2 cellular contexts compared by ENCODE assay signal in the genomic region with DNA sequence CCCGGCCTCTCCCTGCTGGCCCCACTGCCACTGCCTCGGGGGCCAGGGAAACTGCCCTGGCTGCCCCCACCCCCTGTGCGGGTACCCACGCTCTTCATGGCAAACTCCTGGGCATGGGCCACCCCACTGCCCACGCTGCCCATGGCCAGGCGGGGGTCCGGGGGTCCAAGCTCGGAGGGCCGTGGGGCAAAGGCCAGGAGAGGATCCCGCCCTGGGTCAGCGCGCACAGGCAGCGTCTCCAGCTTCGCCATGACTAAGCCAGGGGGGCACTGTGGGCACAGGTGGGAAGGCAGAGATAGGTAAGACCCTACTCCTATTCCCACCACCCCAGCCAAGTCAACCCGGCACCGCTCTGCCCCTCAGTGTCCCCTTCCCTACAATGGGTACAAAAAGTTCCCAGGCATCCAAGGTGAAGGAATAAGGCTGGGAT.
TF ChIP-seq lines count a peak whose summit lies in the region.

No MANE protein-coding gene starts in this region.

TF ChIP-seq in SK-N-SH, 30 proteins besides CTCF, POLR2A, EP300 and RAD21 (continued from another document):
- TF ChIP-seq, protein P1, sequence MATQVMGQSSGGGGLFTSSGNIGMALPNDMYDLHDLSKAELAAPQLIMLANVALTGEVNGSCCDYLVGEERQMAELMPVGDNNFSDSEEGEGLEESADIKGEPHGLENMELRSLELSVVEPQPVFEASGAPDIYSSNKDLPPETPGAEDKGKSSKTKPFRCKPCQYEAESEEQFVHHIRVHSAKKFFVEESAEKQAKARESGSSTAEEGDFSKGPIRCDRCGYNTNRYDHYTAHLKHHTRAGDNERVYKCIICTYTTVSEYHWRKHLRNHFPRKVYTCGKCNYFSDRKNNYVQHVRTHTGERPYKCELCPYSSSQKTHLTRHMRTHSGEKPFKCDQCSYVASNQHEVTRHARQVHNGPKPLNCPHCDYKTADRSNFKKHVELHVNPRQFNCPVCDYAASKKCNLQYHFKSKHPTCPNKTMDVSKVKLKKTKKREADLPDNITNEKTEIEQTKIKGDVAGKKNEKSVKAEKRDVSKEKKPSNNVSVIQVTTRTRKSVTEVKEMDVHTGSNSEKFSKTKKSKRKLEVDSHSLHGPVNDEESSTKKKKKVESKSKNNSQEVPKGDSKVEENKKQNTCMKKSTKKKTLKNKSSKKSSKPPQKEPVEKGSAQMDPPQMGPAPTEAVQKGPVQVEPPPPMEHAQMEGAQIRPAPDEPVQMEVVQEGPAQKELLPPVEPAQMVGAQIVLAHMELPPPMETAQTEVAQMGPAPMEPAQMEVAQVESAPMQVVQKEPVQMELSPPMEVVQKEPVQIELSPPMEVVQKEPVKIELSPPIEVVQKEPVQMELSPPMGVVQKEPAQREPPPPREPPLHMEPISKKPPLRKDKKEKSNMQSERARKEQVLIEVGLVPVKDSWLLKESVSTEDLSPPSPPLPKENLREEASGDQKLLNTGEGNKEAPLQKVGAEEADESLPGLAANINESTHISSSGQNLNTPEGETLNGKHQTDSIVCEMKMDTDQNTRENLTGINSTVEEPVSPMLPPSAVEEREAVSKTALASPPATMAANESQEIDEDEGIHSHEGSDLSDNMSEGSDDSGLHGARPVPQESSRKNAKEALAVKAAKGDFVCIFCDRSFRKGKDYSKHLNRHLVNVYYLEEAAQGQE (IDR thresholded peaks at IDR 0.05; ENCODE audit: low read depth, low read length): no peak
- no peak for TF ChIP-seq JUND (IDR thresholded peaks at IDR 0.05)
- no peak for TF ChIP-seq TEAD4 (IDR thresholded peaks at IDR 0.05; ENCODE audit: borderline replicate concordance, insufficient read depth)

TF ChIP-seq in SK-N-SH treated with all-trans-retinoic acid at 6 μM for 48 hours, 23 proteins besides CTCF, POLR2A, EP300 and RAD21 (continued from another document):
- TF ChIP-seq, protein P2, sequence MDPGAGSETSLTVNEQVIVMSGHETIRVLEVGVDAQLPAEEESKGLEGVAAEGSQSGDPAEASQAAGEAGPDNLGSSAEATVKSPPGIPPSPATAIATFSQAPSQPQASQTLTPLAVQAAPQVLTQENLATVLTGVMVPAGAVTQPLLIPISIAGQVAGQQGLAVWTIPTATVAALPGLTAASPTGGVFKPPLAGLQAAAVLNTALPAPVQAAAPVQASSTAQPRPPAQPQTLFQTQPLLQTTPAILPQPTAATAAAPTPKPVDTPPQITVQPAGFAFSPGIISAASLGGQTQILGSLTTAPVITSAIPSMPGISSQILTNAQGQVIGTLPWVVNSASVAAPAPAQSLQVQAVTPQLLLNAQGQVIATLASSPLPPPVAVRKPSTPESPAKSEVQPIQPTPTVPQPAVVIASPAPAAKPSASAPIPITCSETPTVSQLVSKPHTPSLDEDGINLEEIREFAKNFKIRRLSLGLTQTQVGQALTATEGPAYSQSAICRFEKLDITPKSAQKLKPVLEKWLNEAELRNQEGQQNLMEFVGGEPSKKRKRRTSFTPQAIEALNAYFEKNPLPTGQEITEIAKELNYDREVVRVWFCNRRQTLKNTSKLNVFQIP (CRISPR knock-in tag; IDR thresholded peaks at IDR 0.05; ENCODE audit: borderline replicate concordance, low read depth): no peak
- TF ChIP-seq BACH2 (CRISPR knock-in tag; IDR thresholded peaks at IDR 0.05; ENCODE audit: borderline replicate concordance): no peak
- TF ChIP-seq, protein P3, sequence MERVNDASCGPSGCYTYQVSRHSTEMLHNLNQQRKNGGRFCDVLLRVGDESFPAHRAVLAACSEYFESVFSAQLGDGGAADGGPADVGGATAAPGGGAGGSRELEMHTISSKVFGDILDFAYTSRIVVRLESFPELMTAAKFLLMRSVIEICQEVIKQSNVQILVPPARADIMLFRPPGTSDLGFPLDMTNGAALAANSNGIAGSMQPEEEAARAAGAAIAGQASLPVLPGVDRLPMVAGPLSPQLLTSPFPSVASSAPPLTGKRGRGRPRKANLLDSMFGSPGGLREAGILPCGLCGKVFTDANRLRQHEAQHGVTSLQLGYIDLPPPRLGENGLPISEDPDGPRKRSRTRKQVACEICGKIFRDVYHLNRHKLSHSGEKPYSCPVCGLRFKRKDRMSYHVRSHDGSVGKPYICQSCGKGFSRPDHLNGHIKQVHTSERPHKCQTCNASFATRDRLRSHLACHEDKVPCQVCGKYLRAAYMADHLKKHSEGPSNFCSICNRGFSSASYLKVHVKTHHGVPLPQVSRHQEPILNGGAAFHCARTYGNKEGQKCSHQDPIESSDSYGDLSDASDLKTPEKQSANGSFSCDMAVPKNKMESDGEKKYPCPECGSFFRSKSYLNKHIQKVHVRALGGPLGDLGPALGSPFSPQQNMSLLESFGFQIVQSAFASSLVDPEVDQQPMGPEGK (CRISPR knock-in tag; IDR thresholded peaks at IDR 0.05; ENCODE audit: borderline replicate concordance): no peak
- no peak for TF ChIP-seq ZC3H10 (CRISPR knock-in tag; IDR thresholded peaks at IDR 0.05)
- no peak for TF ChIP-seq OSR1 (CRISPR knock-in tag; IDR thresholded peaks at IDR 0.05)
